ENCODE assay signal across 23 cellular contexts in genomic region chr2:198490748-198491147, GRCh38.
DNase-seq lines count a peak whose midpoint lies in the region; ATAC-seq and TF ChIP-seq lines count a peak whose summit lies in the region.
"Had no signal": no experiment of that assay in that cellular context is flagged by ENCODE, and none has a peak within 500 bp of the region (broad histone marks: within the 10 kb centered on the region; RNA-seq: fewer than 3 reads in every experiment).

No MANE protein-coding gene starts in this region.

- H3K4me1 Mint-ChIP-seq in activated T-cell treated with anti-CD3 and anti-CD28 coated beads, Interleukin-2, amount 50 U/mL, for 72 hours (ENCODE audit: low read depth), result no peaks in the 10 kb centered on the region
- H3K4me1 Mint-ChIP-seq: CD4-positive, CD25-positive, alpha-beta regulatory T cell had no signal

- H3K27me3 ChIP-seq in foreskin keratinocyte, result no peaks in the 10 kb centered on the region
- H3K27me3 ChIP-seq: BLaER1, MG63 had no signal

- ATAC-seq in foreskin keratinocyte, result peak; percentile 73
- no peak for ATAC-seq in GM21526 (IDR thresholded peaks at IDR 0.05; ENCODE audit: low FRiP score, unreplicated experiment)
- no peak for ATAC-seq in GM21619 (IDR thresholded peaks at IDR 0.05; ENCODE audit: unreplicated experiment)
- ATAC-seq in activated T-cell treated with anti-CD3 and anti-CD28 coated beads, Interleukin-2, amount 50 U/mL, for 72 hours (replicated peaks in 1 of 2), result no peak
- ATAC-seq: Panc1 had no signal

- TF ChIP-seq CTCF in foreskin keratinocyte (conservative IDR thresholded peaks at IDR 0.05), result no peak

- H3K4me1 ChIP-seq in foreskin keratinocyte, result no peaks in the 10 kb centered on the region
- H3K4me1 ChIP-seq: BLaER1 had no signal

- H3K27me3 Mint-ChIP-seq in activated T-cell treated with anti-CD3 and anti-CD28 coated beads, Interleukin-2, amount 50 U/mL, for 72 hours (ENCODE audit: low read depth), result peaks cover 6% of the 10 kb centered on the region
- H3K27me3 Mint-ChIP-seq: CD4-positive, CD25-positive, alpha-beta regulatory T cell had no signal

- no peaks in the 10 kb centered on the region for H3K36me3 Mint-ChIP-seq in activated T-cell treated with anti-CD3 and anti-CD28 coated beads, Interleukin-2, amount 50 U/mL, for 72 hours (ENCODE audit: insufficient read depth in 2 of 2)
- H3K36me3 Mint-ChIP-seq: CD4-positive, CD25-positive, alpha-beta regulatory T cell had no signal

- H3K27ac Mint-ChIP-seq in activated T-cell treated with anti-CD3 and anti-CD28 coated beads, Interleukin-2, amount 50 U/mL, for 72 hours, result no peak overlapping the region
- H3K27ac Mint-ChIP-seq: CD4-positive, CD25-positive, alpha-beta regulatory T cell had no signal

- in situ Hi-C loops in ACHN (cut with HindIII; ENCODE audit: low pct_ligation_motif_present, low pct_unique_long_range_greater_than_20kb, low sequenced_read_pairs), result no loop called here

- H3K27ac ChIP-seq in foreskin keratinocyte, result no peak overlapping the region
- H3K27ac ChIP-seq: BLaER1, GM23248 had no signal

- H3K4me3 Mint-ChIP-seq in activated T-cell treated with anti-CD3 and anti-CD28 coated beads, Interleukin-2, amount 50 U/mL, for 72 hours, result no peak overlapping the region
- H3K4me3 Mint-ChIP-seq: CD4-positive, CD25-positive, alpha-beta regulatory T cell had no signal

- no peaks in the 10 kb centered on the region for H3K9me3 Mint-ChIP-seq in activated T-cell treated with anti-CD3 and anti-CD28 coated beads, Interleukin-2, amount 50 U/mL, for 72 hours
- H3K9me3 Mint-ChIP-seq: CD4-positive, CD25-positive, alpha-beta regulatory T cell had no signal

- DNase-seq in ACHN (peak; percentile 31), astrocyte of the hippocampus (ENCODE audit: low read depth, low spot score) (peak; percentile 1), foreskin keratinocyte (peak; percentile 40 to 82), left kidney (ENCODE audit: low read depth, low spot score) (peak; percentile 12), RKO (ENCODE audit: low spot score) (no peak)
- DNase-seq in activated T-cell treated with anti-CD3 and anti-CD28 coated beads, Interleukin-2, amount 50 U/mL, for 72 hours, result no peak
- DNase-seq: 8988T; CD4-positive, CD25-positive, alpha-beta regulatory T cell; DMS53; GM23248; H7; IMR-90; KG1; MG63; NCI-H1694; NCI-H2029 treated with DMSO at 0.1 percent for 48 hours; NCI-H446 treated with DMSO at 0.1 percent for 48 hours; NCI-H69; SHP77 treated with DMSO at 0.1 percent for 48 hours had no signal

Comparison
In these comparisons a context has a peak if more than half of its experiments do, and no peak if none do; other contexts are left out.
1. DNase-seq: peak in ACHN (single experiment), astrocyte of the hippocampus (single experiment), foreskin keratinocyte (2 of 2) and left kidney (single experiment); none in RKO (single experiment) and activated T-cell treated with anti-CD3 and anti-CD28 coated beads, Interleukin-2, amount 50 U/mL, for 72 hours (0 of 2).